Comparison of ENCODE assay signal across 15 cellular contexts in the genomic region with DNA sequence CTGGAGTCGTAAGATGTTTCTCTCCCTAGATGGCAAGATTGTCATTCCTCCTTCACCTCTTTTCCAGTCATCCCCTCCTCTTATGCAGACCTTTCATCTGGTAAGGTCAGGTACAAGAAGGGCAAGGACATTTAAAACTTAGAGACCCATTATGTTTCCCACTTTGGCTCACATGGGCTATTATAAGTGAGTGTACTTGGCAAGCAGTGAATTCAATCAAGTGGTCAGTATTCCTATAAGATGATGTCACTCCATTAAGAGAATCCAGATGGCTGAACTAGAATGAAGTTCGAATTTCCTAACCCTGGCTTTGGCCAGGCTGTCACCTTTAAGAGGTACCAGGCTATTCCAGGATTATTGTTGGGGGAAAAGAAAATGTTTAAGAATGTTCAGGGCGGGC. TPM values are rescaled to one million over a fixed set of nuclear protein-coding genes. Genes with fewer than 3 reads are reported as not detected.
DNase-seq lines count a peak whose midpoint lies in the region; ATAC-seq and TF ChIP-seq lines count a peak whose summit lies in the region.
"Had no signal": no experiment of that assay in that cellular context is flagged by ENCODE, and none has a peak within 500 bp of the region (broad histone marks: within the 10 kb centered on the region; RNA-seq: fewer than 3 reads in every experiment).

No MANE protein-coding gene starts in this region.

- H3K18ac ChIP-seq in mesenchymal stem cell (ENCODE audit: low read depth in 1 of 2, low read length in 2 of 2) = no peak overlapping the region

- peaks cover 0 to 61% (median 0%) of the 10 kb centered on the region in 3 donors for H3K36me3 Mint-ChIP-seq in CD8-positive, alpha-beta memory T cell

- no peak overlapping the region for H3K4me3 Mint-ChIP-seq in CD8-positive, alpha-beta memory T cell
- H3K4me3 Mint-ChIP-seq: activated CD4-positive, alpha-beta T cell treated with anti-CD3 and anti-CD28 coated beads, Interleukin-2, amount 10 ng/mL, durations not matched to agents 24 days and 14 days; endodermal cell had no signal

- H3K4me2 ChIP-seq in mesenchymal stem cell (ENCODE audit: low read length, poor library complexity, severe bottlenecking) = no peak overlapping the region
- H3K4me2 ChIP-seq: BLaER1 treated with 17β-estradiol and CSF1 and Interleukin-3, amounts not matched to agents 10 nM and 100 nM had no signal

- WGBS in mesenchymal stem cell = 87% methylated on average over 2 of the region's 3 CpGs

- H3K27me3 ChIP-seq in mesenchymal stem cell (ENCODE audit: control insufficient read depth in 1 of 2, insufficient read depth in 1 of 2, low read length in 2 of 2) = no peaks in the 10 kb centered on the region
- no peaks in the 10 kb centered on the region for H3K27me3 ChIP-seq in CD8-positive, alpha-beta memory T cell (ENCODE audit: insufficient read depth, low read length, poor library complexity, severe bottlenecking)
- H3K27me3 ChIP-seq: BLaER1 treated with 17β-estradiol and CSF1 and Interleukin-3, amounts not matched to agents 10 nM and 100 nM; pancreas had no signal

- no peak overlapping the region for H4K8ac ChIP-seq in mesenchymal stem cell (ENCODE audit: low read length)

- CTCF ChIA-PET in HEK293 (lab: Yijun Ruan, JAX) = no interaction called here
- CTCF ChIA-PET in CD8-positive, alpha-beta memory T cell (lab: Charles Lee) = no interaction called here

- peaks cover 53% of the 10 kb centered on the region for H3K79me1 ChIP-seq in mesenchymal stem cell (replicated peaks; ENCODE audit: low read length, poor library complexity, severe bottlenecking)

- no peak overlapping the region for H2BK120ac ChIP-seq in mesenchymal stem cell (ENCODE audit: low read depth, low read length)

- POLR2A ChIA-PET in HEK293 (lab: Yijun Ruan, JAX) = no interaction called here
- POLR2A ChIA-PET in CD8-positive, alpha-beta memory T cell (lab: Charles Lee) = no interaction called here

- H3K23ac ChIP-seq in mesenchymal stem cell (ENCODE audit: low read length in 2 of 2) = no peak overlapping the region

- H3K4ac ChIP-seq in mesenchymal stem cell (ENCODE audit: low read depth in 1 of 2, low read length in 2 of 2) = no peak overlapping the region

- DNase-seq in AG10803 (ENCODE audit: low read depth) (peak; percentile 79), cardiac fibroblast (ENCODE audit: low read depth in 2 of 2) (peak; percentile 15 to 48), mesenchymal stem cell (no peak), SW480 (ENCODE audit: low spot score) (no peak)
- DNase-seq in CD8-positive, alpha-beta memory T cell = no peak
- DNase-seq: activated CD4-positive, alpha-beta T cell treated with anti-CD3 and anti-CD28 coated beads, Interleukin-2, amount 10 ng/mL, durations not matched to agents 24 days and 14 days; activated CD8-positive, alpha-beta memory T cell treated with anti-CD3 and anti-CD28 coated beads, Interleukin-2, amount 50 U/mL, for 4 hours; activated gamma-delta T cell; endodermal cell; NCI-H1417; NCI-H2171; pancreas had no signal

- no peak overlapping the region for H3K27ac ChIP-seq in HEK293 (ENCODE audit: extremely low read depth, low read depth, low read length)
- no peak overlapping the region for H3K27ac ChIP-seq in mesenchymal stem cell (ENCODE audit: low read length, poor library complexity, severe bottlenecking)
- no peak overlapping the region for H3K27ac ChIP-seq in CD8-positive, alpha-beta memory T cell (ENCODE audit: low read depth, low read length)
- H3K27ac ChIP-seq: BLaER1 treated with 17β-estradiol and CSF1 and Interleukin-3, amounts not matched to agents 10 nM and 100 nM; pancreas had no signal

- no peaks in the 10 kb centered on the region for H3K9me3 Mint-ChIP-seq in CD8-positive, alpha-beta memory T cell
- H3K9me3 Mint-ChIP-seq: activated CD4-positive, alpha-beta T cell treated with anti-CD3 and anti-CD28 coated beads, Interleukin-2, amount 10 ng/mL, durations not matched to agents 24 days and 14 days; endodermal cell had no signal

- peaks cover 16% of the 10 kb centered on the region for H3K4me1 ChIP-seq in HEK293 (ENCODE audit: control insufficient read depth, insufficient read depth, low read length)
- no peaks in the 10 kb centered on the region for H3K4me1 ChIP-seq in mesenchymal stem cell (ENCODE audit: control insufficient read depth, insufficient read depth, low read depth, low read length)
- H3K4me1 ChIP-seq in CD8-positive, alpha-beta memory T cell (ENCODE audit: insufficient read depth, low read length) = no peaks in the 10 kb centered on the region
- H3K4me1 ChIP-seq: BLaER1 treated with 17β-estradiol and CSF1 and Interleukin-3, amounts not matched to agents 10 nM and 100 nM; pancreas had no signal

- H4K91ac ChIP-seq in mesenchymal stem cell (ENCODE audit: low read length) = no peak overlapping the region

- peak overlapping the region in 4 of 8 donors; percentile 7 to 72 (median 34) for H3K27ac Mint-ChIP-seq in CD8-positive, alpha-beta memory T cell
- H3K27ac Mint-ChIP-seq: activated CD4-positive, alpha-beta T cell treated with anti-CD3 and anti-CD28 coated beads, Interleukin-2, amount 10 ng/mL, durations not matched to agents 24 days and 14 days; endodermal cell had no signal

- peak overlapping the region; percentile 58 for H3K9ac ChIP-seq in mesenchymal stem cell (ENCODE audit: low read length)
- H3K9ac ChIP-seq: BLaER1 treated with 17β-estradiol and CSF1 and Interleukin-3, amounts not matched to agents 10 nM and 100 nM had no signal

- no peaks in the 10 kb centered on the region for H3K27me3 Mint-ChIP-seq in CD8-positive, alpha-beta memory T cell
- H3K27me3 Mint-ChIP-seq: activated CD4-positive, alpha-beta T cell treated with anti-CD3 and anti-CD28 coated beads, Interleukin-2, amount 10 ng/mL, durations not matched to agents 24 days and 14 days had no signal

- no peak overlapping the region for H2AK5ac ChIP-seq in mesenchymal stem cell (ENCODE audit: low read length, severe bottlenecking)

- ATAC-seq in GM18861 (IDR thresholded peaks at IDR 0.05; ENCODE audit: unreplicated experiment) = no peak
- ATAC-seq: pancreas had no signal

- no peak overlapping the region for H3K14ac ChIP-seq in mesenchymal stem cell (ENCODE audit: low read length in 2 of 2)

- H3K36me3 ChIP-seq in HEK293 (ENCODE audit: control insufficient read depth in 2 of 2, insufficient read depth in 1 of 2, low read length in 2 of 2) = peaks cover 4 to 7% of the 10 kb centered on the region in 2 experiments; a peak in 2 of 3 replicates
- H3K36me3 ChIP-seq in mesenchymal stem cell (ENCODE audit: control insufficient read depth in 1 of 2, insufficient read depth in 2 of 2, low read depth in 1 of 2, low read length in 2 of 2) = peaks cover 9 to 13% of the 10 kb centered on the region in 2 experiments
- peaks cover 3% of the 10 kb centered on the region for H3K36me3 ChIP-seq in CD8-positive, alpha-beta memory T cell (ENCODE audit: insufficient read depth, low read length)
- H3K36me3 ChIP-seq: pancreas had no signal

- H2BK15ac ChIP-seq in mesenchymal stem cell (ENCODE audit: low read depth, poor library complexity, severe bottlenecking) = no peak overlapping the region

- H3K9me3 ChIP-seq in HEK293 (ENCODE audit: control insufficient read depth, insufficient read depth, low read depth, low read length) (no peaks in the 10 kb centered on the region), mesenchymal stem cell (ENCODE audit: control insufficient read depth, low read length) (no peaks in the 10 kb centered on the region)
- H3K9me3 ChIP-seq in CD8-positive, alpha-beta memory T cell (ENCODE audit: low read length) = no peaks in the 10 kb centered on the region
- H3K9me3 ChIP-seq: BLaER1 treated with 17β-estradiol and CSF1 and Interleukin-3, amounts not matched to agents 10 nM and 100 nM; pancreas had no signal

- TF ChIP-seq CTCF in AG10803 (conservative IDR thresholded peaks at IDR 0.05; ENCODE audit: low read length) (no peak), HEK293 (tag by site-specific recombination; IDR thresholded peaks at IDR 0.05) (no peak), cardiac fibroblast (IDR thresholded peaks at IDR 0.05; ENCODE audit: low read depth, low read length) (no peak)

- peaks cover 23 to 59% (median 43%) of the 10 kb centered on the region in 3 donors for H3K4me1 Mint-ChIP-seq in CD8-positive, alpha-beta memory T cell

- no peak overlapping the region for H2BK5ac ChIP-seq in mesenchymal stem cell (ENCODE audit: low read depth, low read length, poor library complexity, severe bottlenecking)

- no peak overlapping the region for H2AFZ ChIP-seq in mesenchymal stem cell (ENCODE audit: low read depth, low read length)

- H3K4me3 ChIP-seq in AG10803 (ENCODE audit: low read length) (no peak overlapping the region), HEK293 (ENCODE audit: low read depth, low read length) (no peak overlapping the region), cardiac fibroblast (replicated peaks in 1 of 2; ENCODE audit: low read depth in 2 of 2, low read length in 2 of 2) (no peak overlapping the region), mesenchymal stem cell (ENCODE audit: insufficient read depth in 1 of 2, low read depth in 1 of 2, low read length in 2 of 2) (peak overlapping the region in 1 of 2 experiments; percentile 39)
- H3K4me3 ChIP-seq in CD8-positive, alpha-beta memory T cell (ENCODE audit: low read length) = no peak overlapping the region
- H3K4me3 ChIP-seq: BLaER1 treated with 17β-estradiol and CSF1 and Interleukin-3, amounts not matched to agents 10 nM and 100 nM; pancreas had no signal

- H2BK12ac ChIP-seq in mesenchymal stem cell (ENCODE audit: low read length in 2 of 2) = no peak overlapping the region

TF ChIP-seq in HEK293, 187 proteins besides CTCF, POLR2A, EP300 and RAD21:
- TF ChIP-seq ZIC2 (tag by site-specific recombination; IDR thresholded peaks at IDR 0.05) = no peak
- TF ChIP-seq, protein P1, sequence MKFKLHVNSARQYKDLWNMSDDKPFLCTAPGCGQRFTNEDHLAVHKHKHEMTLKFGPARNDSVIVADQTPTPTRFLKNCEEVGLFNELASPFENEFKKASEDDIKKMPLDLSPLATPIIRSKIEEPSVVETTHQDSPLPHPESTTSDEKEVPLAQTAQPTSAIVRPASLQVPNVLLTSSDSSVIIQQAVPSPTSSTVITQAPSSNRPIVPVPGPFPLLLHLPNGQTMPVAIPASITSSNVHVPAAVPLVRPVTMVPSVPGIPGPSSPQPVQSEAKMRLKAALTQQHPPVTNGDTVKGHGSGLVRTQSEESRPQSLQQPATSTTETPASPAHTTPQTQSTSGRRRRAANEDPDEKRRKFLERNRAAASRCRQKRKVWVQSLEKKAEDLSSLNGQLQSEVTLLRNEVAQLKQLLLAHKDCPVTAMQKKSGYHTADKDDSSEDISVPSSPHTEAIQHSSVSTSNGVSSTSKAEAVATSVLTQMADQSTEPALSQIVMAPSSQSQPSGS (tag by site-specific recombination; IDR thresholded peaks at IDR 0.05; ENCODE audit: low read depth) = peak; percentile 72
- TF ChIP-seq ZNF302 (tag by site-specific recombination; IDR thresholded peaks at IDR 0.05; ENCODE audit: low read depth) = no peak

RNA-seq across cellular contexts. Expression of gene ZNF131, which starts 32.2 kb away (rescaled TPM):
- polyA plus RNA-seq in mesenchymal stem cell (2013, experiment 1 of 2) = 27.1 TPM
- polyA plus RNA-seq in mesenchymal stem cell (2013, experiment 2 of 2) = 24.9 TPM
- total RNA-seq in CD8-positive, alpha-beta memory T cell = 10 to 100 TPM; 39.2 to 39.5 TPM
- 63.9 TPM for polyA plus RNA-seq in CD8-positive, alpha-beta memory T cell

RNA-seq across cellular contexts. Expression of gene NIM1K, which starts 39.1 kb away (rescaled TPM):
- 0.11 TPM for polyA plus RNA-seq in mesenchymal stem cell (2013, experiment 1 of 2)
- 0.10 TPM for polyA plus RNA-seq in mesenchymal stem cell (2013, experiment 2 of 2)
- under 1 TPM; 0.40 to 0.70 TPM for total RNA-seq in CD8-positive, alpha-beta memory T cell
- polyA plus RNA-seq in CD8-positive, alpha-beta memory T cell = 0.20 TPM
- total RNA-seq: endodermal cell had no signal

Comparison
In these comparisons a context has a peak if more than half of its experiments do, and no peak if none do; other contexts are left out.
1. DNase-seq: peak in AG10803 (single experiment) and cardiac fibroblast (2 of 2); none in mesenchymal stem cell (single experiment), SW480 (single experiment) and CD8-positive, alpha-beta memory T cell (0 of 5).